ENCODE assay signal across 26 cellular contexts in genomic region chr15:83030021-83030420, GRCh38. TPM values are rescaled to one million over a fixed set of nuclear protein-coding genes. Genes with fewer than 3 reads are reported as not detected.
A peak's percentile ranks its signal among the peaks of the same experiment; 100 is the strongest.
DNase-seq lines count a peak whose midpoint lies in the region; TF ChIP-seq lines count a peak whose summit lies in the region.
"Had no signal": no experiment of that assay in that cellular context is flagged by ENCODE, and none has a peak within 500 bp of the region (broad histone marks: within the 10 kb centered on the region; RNA-seq: fewer than 3 reads in every experiment).

No MANE protein-coding gene starts in this region.

- no peaks in the 10 kb centered on the region for H3K9me3 Mint-ChIP-seq in activated CD4-positive, alpha-beta memory T cell treated with anti-CD3 and anti-CD28 coated beads, Interleukin-2, amount 10 ng/mL, durations not matched to agents 7 days and 5 days
- H3K9me3 Mint-ChIP-seq: stimulated activated naive CD8-positive, alpha-beta T cell treated with anti-CD3 and anti-CD28 coated beads, Interleukin-15, amount 100 ng/mL, for 72 hours had no signal

- CTCF ChIA-PET in activated CD4-positive, alpha-beta memory T cell treated with anti-CD3 and anti-CD28 coated beads, Interleukin-2, amount 10 ng/mL, durations not matched to agents 7 days and 5 days (lab: Charles Lee): interaction anchor here (0.7 kb wide), 1 partner anchor 8 kb away, joined by 3 read pairs; no protein-coding TSS in a partner anchor

- DNase-seq in 8988T: peak; percentile 4
- DNase-seq in HT1080 (ENCODE audit: low read depth): peak; percentile 36
- DNase-seq in astrocyte of the cerebellum (ENCODE audit: low read depth): peak; percentile 85
- peak; percentile 84 for DNase-seq in iris pigment epithelial cell (ENCODE audit: low read depth)
- no peak for DNase-seq in cerebellar nuclear complex (lab: John Stamatoyannopoulos, UW)
- DNase-seq in NCI-H82 (lab: John Stamatoyannopoulos, UW): no peak
- DNase-seq in RKO (ENCODE audit: low spot score): no peak
- no peak for DNase-seq in activated CD4-positive, alpha-beta memory T cell treated with anti-CD3 and anti-CD28 coated beads, Interleukin-2, amount 10 ng/mL, durations not matched to agents 7 days and 5 days
- DNase-seq: activated CD4-positive, alpha-beta T cell treated with anti-CD3 and anti-CD28 coated beads, Interleukin-2, amount 10 ng/mL, durations not matched to agents 7 days and 5 days; activated CD8-positive, alpha-beta memory T cell treated with anti-CD3 and anti-CD28 coated beads, Interleukin-2, amount 50 U/mL, for 48 hours; activated effector memory CD4-positive, alpha-beta T cell treated with Interleukin-2 at 50 U/mL for 16 hours; C1 segment of cervical spinal cord; effector memory CD4-positive, alpha-beta T cell; GDM1; heart right ventricle; naive thymus-derived CD4-positive, alpha-beta T cell; NCI-H187; NCI-H345; ovary; Peyer's patch; stimulated activated CD4-positive, alpha-beta T cell treated with anti-CD3 and anti-CD28 coated beads, Interleukin-2, amount 100 ng/mL, for 24 hours; stimulated activated naive CD8-positive, alpha-beta T cell treated with anti-CD3 and anti-CD28 coated beads, Interleukin-15, amount 100 ng/mL, for 72 hours; upper lobe of left lung had no signal

- no peak overlapping the region for H3K27ac Mint-ChIP-seq in activated CD4-positive, alpha-beta memory T cell treated with anti-CD3 and anti-CD28 coated beads, Interleukin-2, amount 10 ng/mL, durations not matched to agents 7 days and 5 days
- H3K27ac Mint-ChIP-seq: activated CD4-positive, alpha-beta T cell treated with anti-CD3 and anti-CD28 coated beads, Interleukin-2, amount 10 ng/mL, durations not matched to agents 7 days and 5 days; IgD-negative memory B cell had no signal

- no peak overlapping the region for H3K4me3 ChIP-seq in astrocyte of the cerebellum (ENCODE audit: low read depth, low read length)
- H3K4me3 ChIP-seq: GM12878, heart right ventricle, lung, ovary, Peyer's patch, upper lobe of left lung had no signal

- in situ Hi-C loops in astrocyte of the cerebellum (cut with HindIII; ENCODE audit: low sequenced_read_pairs): no loop called here

- POLR2A ChIA-PET in activated CD4-positive, alpha-beta memory T cell treated with anti-CD3 and anti-CD28 coated beads, Interleukin-2, amount 10 ng/mL, durations not matched to agents 7 days and 5 days (lab: Charles Lee): no interaction called here

- H3K4me3 Mint-ChIP-seq in activated CD4-positive, alpha-beta memory T cell treated with anti-CD3 and anti-CD28 coated beads, Interleukin-2, amount 10 ng/mL, durations not matched to agents 7 days and 5 days: no peak overlapping the region
- H3K4me3 Mint-ChIP-seq: activated CD4-positive, alpha-beta T cell treated with anti-CD3 and anti-CD28 coated beads, Interleukin-2, amount 10 ng/mL, durations not matched to agents 7 days and 5 days; IgD-negative memory B cell; naive thymus-derived CD4-positive, alpha-beta T cell; stimulated activated naive CD8-positive, alpha-beta T cell treated with anti-CD3 and anti-CD28 coated beads, Interleukin-15, amount 100 ng/mL, for 72 hours had no signal

- H3K27me3 Mint-ChIP-seq in activated CD4-positive, alpha-beta memory T cell treated with anti-CD3 and anti-CD28 coated beads, Interleukin-2, amount 10 ng/mL, durations not matched to agents 7 days and 5 days: no peaks in the 10 kb centered on the region
- H3K27me3 Mint-ChIP-seq: activated CD4-positive, alpha-beta T cell treated with anti-CD3 and anti-CD28 coated beads, Interleukin-2, amount 10 ng/mL, durations not matched to agents 7 days and 5 days; IgD-negative memory B cell; naive thymus-derived CD4-positive, alpha-beta T cell; stimulated activated naive CD8-positive, alpha-beta T cell treated with anti-CD3 and anti-CD28 coated beads, Interleukin-15, amount 100 ng/mL, for 72 hours had no signal

- H3K36me3 Mint-ChIP-seq in activated CD4-positive, alpha-beta memory T cell treated with anti-CD3 and anti-CD28 coated beads, Interleukin-2, amount 10 ng/mL, durations not matched to agents 7 days and 5 days (ENCODE audit: low read depth): peaks cover 56% of the 10 kb centered on the region

- TF ChIP-seq CTCF in astrocyte of the cerebellum (IDR thresholded peaks at IDR 0.05; ENCODE audit: low read depth, low read length, missing control alignments): no peak

- H3K4me1 Mint-ChIP-seq in activated CD4-positive, alpha-beta memory T cell treated with anti-CD3 and anti-CD28 coated beads, Interleukin-2, amount 10 ng/mL, durations not matched to agents 7 days and 5 days: peaks cover 2% of the 10 kb centered on the region
- H3K4me1 Mint-ChIP-seq: stimulated activated naive CD8-positive, alpha-beta T cell treated with anti-CD3 and anti-CD28 coated beads, Interleukin-15, amount 100 ng/mL, for 72 hours had no signal

RNA-seq across cellular contexts. Expression of gene C15orf40, which starts 18.6 kb away (rescaled TPM):
- total RNA-seq in HT1080 (2014; rRNA removed; shearing (Covaris generic)): 47.0 and 58.0 TPM in 2 replicates
- 29.9 and 45.5 TPM in 2 replicates for polyA plus RNA-seq in HT1080 (2015; cell fraction: cytosol; rRNA removed)
- 15.2 and 21.2 TPM in 2 replicates for polyA plus RNA-seq in HT1080 (2015; cell fraction: nucleus; rRNA removed)
- total RNA-seq in activated CD4-positive, alpha-beta memory T cell treated with anti-CD3 and anti-CD28 coated beads, Interleukin-2, amount 10 ng/mL, durations not matched to agents 7 days and 5 days: 10 to 100 TPM; 23.8 to 25.5 TPM

RNA-seq across cellular contexts. Expression of gene BTBD1, which starts 37.0 kb away (rescaled TPM):
- 95.0 and 108 TPM in 2 replicates for total RNA-seq in HT1080 (2014; rRNA removed; shearing (Covaris generic))
- 69.4 and 80.1 TPM in 2 replicates for polyA plus RNA-seq in HT1080 (2015; cell fraction: cytosol; rRNA removed)
- polyA plus RNA-seq in HT1080 (2015; cell fraction: nucleus; rRNA removed): 41.2 and 46.9 TPM in 2 replicates
- total RNA-seq in activated CD4-positive, alpha-beta memory T cell treated with anti-CD3 and anti-CD28 coated beads, Interleukin-2, amount 10 ng/mL, durations not matched to agents 7 days and 5 days: 10 to 100 TPM; 55.0 to 58.6 TPM

RNA-seq across cellular contexts. Expression of gene RAMAC, which starts 44.0 kb away (rescaled TPM):
- 37.6 and 37.9 TPM in 2 replicates for total RNA-seq in HT1080 (2014; rRNA removed; shearing (Covaris generic))
- 24.0 and 25.1 TPM in 2 replicates for polyA plus RNA-seq in HT1080 (2015; cell fraction: cytosol; rRNA removed)
- polyA plus RNA-seq in HT1080 (2015; cell fraction: nucleus; rRNA removed): 19.0 and 20.4 TPM in 2 replicates
- total RNA-seq in activated CD4-positive, alpha-beta memory T cell treated with anti-CD3 and anti-CD28 coated beads, Interleukin-2, amount 10 ng/mL, durations not matched to agents 7 days and 5 days: 10 to 100 TPM; 24.1 TPM

Comparison
In these comparisons a context has a peak if more than half of its experiments do, and no peak if none do; other contexts are left out.
1. DNase-seq: peak in 8988T (single experiment), HT1080 (single experiment), astrocyte of the cerebellum (single experiment) and iris pigment epithelial cell (single experiment); none in cerebellar nuclear complex (0 of 2), NCI-H82 (single experiment), RKO (single experiment) and activated CD4-positive, alpha-beta memory T cell treated with anti-CD3 and anti-CD28 coated beads, Interleukin-2, amount 10 ng/mL, durations not matched to agents 7 days and 5 days (single experiment).